In the genomic region with DNA sequence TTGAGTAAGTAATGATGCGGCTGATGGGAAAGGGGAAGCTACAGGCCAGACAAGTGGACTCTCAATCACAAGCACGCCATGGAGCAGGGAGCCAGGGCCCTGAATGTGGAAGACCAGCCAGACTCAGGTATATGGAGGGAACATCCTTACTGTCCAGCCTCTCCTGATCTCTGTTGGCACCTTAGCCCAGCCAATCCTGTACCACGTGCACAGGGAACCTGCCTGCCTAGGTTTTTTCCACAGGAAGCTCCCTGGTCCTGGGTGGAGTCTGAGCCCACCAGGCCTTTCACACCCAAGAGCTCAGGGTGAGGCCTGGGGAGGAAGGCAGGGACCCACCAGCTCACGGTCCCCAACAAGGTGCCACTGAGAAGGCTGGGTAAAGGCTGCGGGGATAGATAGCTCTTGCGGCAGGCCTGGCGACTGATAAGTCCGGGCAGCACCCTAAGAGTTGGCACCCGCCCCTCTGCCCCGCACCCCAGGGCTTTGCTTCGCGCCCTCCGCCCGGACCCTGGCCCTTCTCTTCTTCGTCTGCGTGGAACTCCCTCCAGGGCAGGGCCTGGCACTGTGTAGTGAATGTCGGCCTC, we compare ENCODE assay signal across 8 cellular contexts. TPM values are rescaled to one million over a fixed set of nuclear protein-coding genes. Genes with fewer than 3 reads are reported as not detected.
A peak's percentile ranks its signal among the peaks of the same experiment; 100 is the strongest.
DNase-seq lines count a peak whose midpoint lies in the region; ATAC-seq and TF ChIP-seq lines count a peak whose summit lies in the region.

No MANE protein-coding gene starts in this region.

- H3K36me3 Mint-ChIP-seq in naive B cell: peaks cover 0 to 2% of the 10 kb centered on the region in 2 donors

- peaks cover 0 to 4% (median 0%) of the 10 kb centered on the region in 3 donors for H3K27me3 Mint-ChIP-seq in naive B cell

- peaks cover 26 to 33% (median 32%) of the 10 kb centered on the region in 3 donors for H3K4me1 Mint-ChIP-seq in naive B cell

- intact Hi-C loops in colonic mucosa (cut with DNase I): no loop called here

- peak overlapping the region; percentile 71 to 88 for H3K9ac ChIP-seq in colonic mucosa (ENCODE audit: low read depth in 2 of 2, low read length in 2 of 2)

- peak overlapping the region; percentile 92 for H3K27ac ChIP-seq in colonic mucosa

- no peaks in the 10 kb centered on the region for H3K4me1 ChIP-seq in colonic mucosa

- no peak for TF ChIP-seq CTCF in GM10248 (IDR thresholded peaks at IDR 0.05; ENCODE audit: control extremely low read depth, extremely low read depth, low read depth, missing control alignments)
- no peak for TF ChIP-seq CTCF in LNCaP clone FGC (IDR thresholded peaks at IDR 0.05; ENCODE audit: control insufficient read depth, extremely low read depth, insufficient read depth)
- no peak for TF ChIP-seq CTCF in colonic mucosa (IDR thresholded peaks at IDR 0.05)

- H3K9me3 Mint-ChIP-seq in naive B cell: no peaks in the 10 kb centered on the region

- no peaks in the 10 kb centered on the region for H3K9me3 ChIP-seq in colonic mucosa

- peak overlapping the region; percentile 44 to 99 (median 98) for H3K27ac Mint-ChIP-seq in naive B cell

- no peaks in the 10 kb centered on the region for H3K27me3 ChIP-seq in colonic mucosa

- no peaks in the 10 kb centered on the region for H3K36me3 ChIP-seq in colonic mucosa

- DNase-seq in GM10248 (ENCODE audit: extremely low spot score) (peak; percentile 34), LNCaP clone FGC (ENCODE audit: low read depth) (peak; percentile 75), colonic mucosa (peak; percentile 37), naive B cell (no peak), AG20443 (ENCODE audit: low spot score) (no peak), NCI-H1436 (lab: John Stamatoyannopoulos, UW) (no peak)

- CTCF ChIA-PET in GM10248 (lab: Yijun Ruan, JAX): interaction anchor here (0.8 to 5.4 kb wide), 4 partner anchors 20 to 135 kb away, joined by 3 to 198 read pairs (median 6); partner anchors contain the start of genes AMIGO3 and INKA1

- POLR2A ChIA-PET in GM10248 (lab: Yijun Ruan, JAX): interaction anchor here (0.6 kb wide), 1 partner anchor 133 kb away, joined by 3 read pairs; no protein-coding TSS in a partner anchor

- peak overlapping the region; percentile 76 for H3K4me3 ChIP-seq in LNCaP clone FGC (ENCODE audit: low read depth, low read length)
- peak overlapping the region; percentile 97 for H3K4me3 ChIP-seq in colonic mucosa

- ATAC-seq in naive B cell (ENCODE audit: low read depth in 2 of 2) (no peak), HG03521 (IDR thresholded peaks at IDR 0.05; ENCODE audit: unreplicated experiment) (no peak), GM21360 (IDR thresholded peaks at IDR 0.05; ENCODE audit: unreplicated experiment) (no peak)

- H3K4me3 Mint-ChIP-seq in naive B cell: peak overlapping the region; percentile 93 to 98 (median 96)

RNA-seq across cellular contexts. Expression of gene APEH, which starts 0.9 kb away (rescaled TPM):
- 100 to 1,000 TPM; 151 to 278 TPM for total RNA-seq in colonic mucosa
- polyA plus RNA-seq in naive B cell (ENCODE audit: low read depth in 6 of 6): 100 to 1,000 TPM in 1 of 6 donors, 10 to 100 TPM in 5; 73.4 to 105 (median 82.2) TPM

RNA-seq across cellular contexts. Expression of gene MST1, which starts 16.1 kb away (rescaled TPM):
- total RNA-seq in colonic mucosa: 10 to 100 TPM; 27.7 to 49.9 TPM
- polyA plus RNA-seq in naive B cell (ENCODE audit: low read depth in 6 of 6): 1 to 10 TPM in 2 of 6 donors, under 1 TPM in 1, not detected in 3; 0.41 to 1.8 (median 1.1) TPM

RNA-seq across cellular contexts. Expression of gene RNF123, which starts 16.1 kb away (rescaled TPM):
- 10 to 100 TPM; 36.4 to 39.3 TPM for total RNA-seq in colonic mucosa
- polyA plus RNA-seq in naive B cell (ENCODE audit: low read depth in 6 of 6): 10 to 100 TPM in 5 of 6 donors, 1 to 10 TPM in 1; 5.7 to 19.5 (median 11.0) TPM

RNA-seq across cellular contexts. Expression of gene AMIGO3, which starts 46.3 kb away (rescaled TPM):
- total RNA-seq in colonic mucosa: under 1 TPM in 1 of 2 donors, not detected in 1; 0.16 TPM
- under 1 TPM in 2 of 6 donors, not detected in 4; 0.30 to 0.77 TPM for polyA plus RNA-seq in naive B cell (ENCODE audit: low read depth in 6 of 6)

RNA-seq across cellular contexts. Expression of gene GMPPB, which starts 50.5 kb away (rescaled TPM):
- 100 to 1,000 TPM in 1 of 2 donors, 10 to 100 TPM in 1; 59.6 to 127 TPM for total RNA-seq in colonic mucosa
- 10 to 100 TPM; 11.5 to 22.0 (median 14.6) TPM for polyA plus RNA-seq in naive B cell (ENCODE audit: low read depth in 6 of 6)

Comparison
In these comparisons a context has a peak if more than half of its experiments do, and no peak if none do; other contexts are left out.
1. DNase-seq: peak in GM10248 (single experiment), LNCaP clone FGC (single experiment) and colonic mucosa (single experiment); none in naive B cell (single experiment), AG20443 (single experiment) and NCI-H1436 (single experiment).